10 cellular contexts compared by ENCODE assay signal in genomic region chr4:41991916-41992767, GRCh38. TPM values are rescaled to one million over a fixed set of nuclear protein-coding genes. Genes with fewer than 3 reads are reported as not detected.
DNase-seq lines count a peak whose midpoint lies in the region; ATAC-seq and TF ChIP-seq lines count a peak whose summit lies in the region.
"Had no signal": no experiment of that assay in that cellular context is flagged by ENCODE, and none has a peak within 500 bp of the region (broad histone marks: within the 10 kb centered on the region; RNA-seq: fewer than 3 reads in every experiment).

No MANE protein-coding gene starts in this region.

- H3K27ac ChIP-seq in cardiac muscle cell (no peak overlapping the region), right atrium auricular region (no peak overlapping the region), SU-DHL-6 (ENCODE audit: low read depth, low read length) (no peak overlapping the region), thoracic aorta (no peak overlapping the region)

- ATAC-seq in thoracic aorta (ENCODE audit: insufficient number of reproducible peaks, low FRiP score, low read depth) (no peak), GM19035 (IDR thresholded peaks at IDR 0.05; ENCODE audit: unreplicated experiment) (no peak), GM21619 (IDR thresholded peaks at IDR 0.05; ENCODE audit: unreplicated experiment) (no peak)

- H3K9me3 ChIP-seq in cardiac muscle cell (ENCODE audit: low read depth) (no peaks in the 10 kb centered on the region), right atrium auricular region (no peaks in the 10 kb centered on the region), SU-DHL-6 (ENCODE audit: insufficient read depth, low read length) (no peaks in the 10 kb centered on the region), thoracic aorta (no peaks in the 10 kb centered on the region)

- H3K4me1 ChIP-seq in cardiac muscle cell (ENCODE audit: low read depth) (peaks cover 17% of the 10 kb centered on the region), right atrium auricular region (peaks cover 0 to 33% of the 10 kb centered on the region in 2 donors), thoracic aorta (ENCODE audit: control insufficient read depth in 1 of 2, low read depth in 2 of 2) (peaks cover 14 to 25% of the 10 kb centered on the region in 2 donors)

- H2AFZ ChIP-seq in SU-DHL-6 (ENCODE audit: low read depth, low read length, severe bottlenecking), result no peak overlapping the region

- H3K9ac ChIP-seq in SU-DHL-6 (ENCODE audit: low read length), result peak overlapping the region; percentile 28; the same call in 1 of the 2 replicates

- H3K27me3 ChIP-seq in cardiac muscle cell, result no peaks in the 10 kb centered on the region
- no peaks in the 10 kb centered on the region for H3K27me3 ChIP-seq in right atrium auricular region
- no peaks in the 10 kb centered on the region for H3K27me3 ChIP-seq in SU-DHL-6 (ENCODE audit: low read length)
- no peaks in the 10 kb centered on the region for H3K27me3 ChIP-seq in thoracic aorta (replicated peaks; ENCODE audit: insufficient read depth)

- TF ChIP-seq CTCF in cardiac muscle cell (IDR thresholded peaks at IDR 0.05; ENCODE audit: low read depth, low read length) (no peak), right atrium auricular region (IDR thresholded peaks at IDR 0.05) (no peak), SU-DHL-6 (IDR thresholded peaks at IDR 0.05; ENCODE audit: insufficient read depth, low read length, poor library complexity, severe bottlenecking) (no peak), fibroblast of pulmonary artery (IDR thresholded peaks at IDR 0.05; ENCODE audit: low read length, missing control alignments) (no peak), thoracic aorta (IDR thresholded peaks at IDR 0.05) (no peak)

- H4K20me1 ChIP-seq in SU-DHL-6 (ENCODE audit: low read depth, low read length), result no peaks in the 10 kb centered on the region

- DNase-seq in cardiac muscle cell (ENCODE audit: low read depth in 1 of 2, low spot score in 1 of 2) (peak in 1 of 2 donors; percentile 4), right atrium auricular region (ENCODE audit: low spot score) (no peak), fibroblast of pulmonary artery (ENCODE audit: low read depth) (peak; percentile 6), thoracic aorta (ENCODE audit: low spot score) (no peak), NCI-H446 (lab: John Stamatoyannopoulos, UW) (no peak)
- DNase-seq: NCI-H345; stimulated activated CD4-positive, alpha-beta T cell treated with anti-CD3 and anti-CD28 coated beads, Interleukin-4, amount 100 ng/mL, for 4 hours had no signal

- peak overlapping the region; percentile 92 for H3K4me3 ChIP-seq in cardiac muscle cell
- H3K4me3 ChIP-seq in right atrium auricular region, result no peak overlapping the region
- peak overlapping the region; percentile 93 for H3K4me3 ChIP-seq in SU-DHL-6 (ENCODE audit: insufficient read depth, low read length, poor library complexity, severe bottlenecking)
- peak overlapping the region; percentile 8 for H3K4me3 ChIP-seq in fibroblast of pulmonary artery (replicated peaks; ENCODE audit: low read depth, low read length)
- H3K4me3 ChIP-seq in thoracic aorta, result peak overlapping the region; percentile 85

- H3K79me2 ChIP-seq in SU-DHL-6 (ENCODE audit: insufficient read depth, low read length), result peaks cover 57% of the 10 kb centered on the region

- H3K36me3 ChIP-seq in cardiac muscle cell (no peaks in the 10 kb centered on the region), right atrium auricular region (no peaks in the 10 kb centered on the region), SU-DHL-6 (ENCODE audit: low read length) (0 out of 2 replicates have a peak, but pooled peaks cover 4% of the 10 kb centered on the region), thoracic aorta (no peaks in the 10 kb centered on the region)

- H3K9me2 ChIP-seq in SU-DHL-6 (replicated peaks; ENCODE audit: insufficient read depth, low read length), result no peaks in the 10 kb centered on the region

- peak overlapping the region; percentile 93 for H3K4me2 ChIP-seq in SU-DHL-6 (ENCODE audit: low read depth, low read length, poor library complexity, severe bottlenecking)

- H3F3A ChIP-seq in SU-DHL-6 (ENCODE audit: insufficient read depth), result peaks cover 20% of the 10 kb centered on the region

RNA-seq across cellular contexts. Expression of gene SLC30A9, which starts 1.8 kb away (rescaled TPM):
- total RNA-seq in cardiac muscle cell (99.1 and 103 TPM in 2 replicates), right atrium auricular region (10 to 100 TPM; 43.5 to 60.8 TPM), thoracic aorta (10 to 100 TPM; 33.2 to 59.2 TPM)
- 62.2 and 73.9 TPM in 2 replicates for polyA plus RNA-seq in cardiac muscle cell

RNA-seq across cellular contexts. Expression of gene DCAF4L1, which starts 10.6 kb away (rescaled TPM):
- total RNA-seq in cardiac muscle cell, result 0.11 and 0.21 TPM in 2 replicates
- polyA plus RNA-seq in cardiac muscle cell, result 0.07 and 0.17 TPM in 2 replicates
- not detected for total RNA-seq in right atrium auricular region
- under 1 TPM in 1 of 2 donors, not detected in 1; 0.14 TPM for total RNA-seq in thoracic aorta

RNA-seq across cellular contexts. Expression of gene TMEM33, which starts 56.9 kb away (rescaled TPM):
- total RNA-seq in cardiac muscle cell, result 18.9 and 25.2 TPM in 2 replicates
- polyA plus RNA-seq in cardiac muscle cell, result 16.5 and 17.2 TPM in 2 replicates
- total RNA-seq in right atrium auricular region, result 10 to 100 TPM; 18.2 to 27.1 TPM
- total RNA-seq in thoracic aorta, result 10 to 100 TPM; 20.0 to 32.3 TPM

Comparison
In these comparisons a context has a peak if more than half of its experiments do, and no peak if none do; other contexts are left out.
1. H3K4me3 ChIP-seq: peak in cardiac muscle cell (single experiment), SU-DHL-6 (single experiment), fibroblast of pulmonary artery (single experiment) and thoracic aorta (single experiment); none in right atrium auricular region (0 of 2).